Comparison of ENCODE assay signal across 8 cellular contexts in the genomic region with DNA sequence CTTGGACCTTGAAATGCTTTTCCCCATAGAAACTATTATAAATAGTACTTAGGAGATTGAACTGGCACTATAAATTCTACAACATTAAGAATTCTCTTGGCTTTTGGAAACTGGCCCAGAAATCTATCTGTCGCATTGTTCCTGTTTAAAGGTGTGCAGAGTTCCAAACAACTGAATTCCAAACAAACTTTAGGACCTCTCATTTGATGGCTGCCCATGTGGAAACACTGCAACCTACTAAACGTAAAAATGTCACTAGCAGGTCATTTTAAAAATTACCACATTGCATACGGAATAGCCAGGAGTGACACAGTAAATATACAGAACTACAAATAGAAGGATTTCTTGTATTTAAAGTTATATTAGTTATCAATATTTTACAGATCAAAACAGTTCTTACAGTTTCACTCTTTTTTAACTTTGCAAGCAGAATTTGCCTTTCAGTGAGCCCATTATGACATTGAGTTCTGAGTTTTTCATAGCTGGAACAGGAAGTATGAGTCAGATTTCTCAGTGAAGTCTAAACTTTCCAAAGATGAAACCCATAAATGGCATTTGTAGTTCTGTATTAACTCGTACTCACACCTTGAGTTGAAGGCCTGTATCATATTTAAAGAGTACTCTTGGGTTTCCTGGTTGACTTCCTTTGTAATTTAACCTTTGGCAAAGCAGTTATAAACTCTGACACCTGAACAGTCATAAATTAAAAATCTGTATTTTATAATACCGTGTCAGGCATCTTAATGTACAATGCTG.
DNase-seq lines count a peak whose midpoint lies in the region; ATAC-seq and TF ChIP-seq lines count a peak whose summit lies in the region.

No MANE protein-coding gene starts in this region.

- peaks cover 0 to 14% of the 10 kb centered on the region in 2 donors for H3K4me1 ChIP-seq in lung (ENCODE audit: control insufficient read depth in 2 of 2, insufficient read depth in 2 of 2, low read length in 2 of 2)

- no peaks in the 10 kb centered on the region for H3K9me3 ChIP-seq in lung (ENCODE audit: control insufficient read depth in 2 of 2, insufficient read depth in 1 of 2, low read length in 1 of 2)

- H3K27me3 Mint-ChIP-seq in activated CD8-positive, alpha-beta T cell treated with anti-CD3 and anti-CD28 coated beads for 36 hours = no peaks in the 10 kb centered on the region

- TF ChIP-seq CTCF in GM10266 (IDR thresholded peaks at IDR 0.05; ENCODE audit: control insufficient read depth, insufficient read depth, low read depth, missing control alignments) (no peak), lung (IDR thresholded peaks at IDR 0.05; ENCODE audit: control extremely low read depth, extremely low read depth) (no peak)
- no peak for TF ChIP-seq CTCF in activated CD8-positive, alpha-beta T cell treated with anti-CD3 and anti-CD28 coated beads for 36 hours (IDR thresholded peaks at IDR 0.05)

- peak overlapping the region in 1 of 2 donors; percentile 74 for H3K27ac ChIP-seq in lung (ENCODE audit: low read depth in 1 of 2, low read length in 1 of 2)

- no peaks in the 10 kb centered on the region for H3K9me3 Mint-ChIP-seq in activated CD8-positive, alpha-beta T cell treated with anti-CD3 and anti-CD28 coated beads for 36 hours

- H3K27ac Mint-ChIP-seq in activated CD8-positive, alpha-beta T cell treated with anti-CD3 and anti-CD28 coated beads for 36 hours = peak overlapping the region; percentile 90

- CTCF ChIA-PET in activated CD8-positive, alpha-beta T cell treated with anti-CD3 and anti-CD28 coated beads for 36 hours (lab: Charles Lee) = no interaction called here

- H3K4me1 Mint-ChIP-seq in activated CD8-positive, alpha-beta T cell treated with anti-CD3 and anti-CD28 coated beads for 36 hours (ENCODE audit: low read depth) = peaks cover 41% of the 10 kb centered on the region

- no peaks in the 10 kb centered on the region for H3K36me3 ChIP-seq in lung (ENCODE audit: control insufficient read depth in 2 of 2, insufficient read depth in 2 of 2, low read length in 2 of 2)

- DNase-seq in GM10266 (ENCODE audit: extremely low spot score) = peak; percentile 42
- DNase-seq in activated CD8-positive, alpha-beta T cell treated with anti-CD3 and anti-CD28 coated beads for 36 hours = no peak
- DNase-seq in lung (ENCODE audit: low spot score) = no peak
- DNase-seq in D341Med (ENCODE audit: low spot score) = no peak
- DNase-seq in occipital lobe (lab: John Stamatoyannopoulos, UW) = no peak
- no peak for DNase-seq in NCI-H524 treated with DMSO at 0.1 percent for 48 hours (lab: John Stamatoyannopoulos, UW)

- H3K4me3 ChIP-seq in lung = no peak overlapping the region

- WGBS in lung, 2 donors = 46 to 49% methylated on average over 5 of the region's 5 CpGs

- POLR2A ChIA-PET in activated CD8-positive, alpha-beta T cell treated with anti-CD3 and anti-CD28 coated beads for 36 hours (lab: Charles Lee) = no interaction called here

- peak; percentile 96 for ATAC-seq in GM21360 (IDR thresholded peaks at IDR 0.05; ENCODE audit: unreplicated experiment)
- ATAC-seq in HG03521 (IDR thresholded peaks at IDR 0.05; ENCODE audit: unreplicated experiment) = peak; percentile 86
- ATAC-seq in activated CD8-positive, alpha-beta T cell treated with anti-CD3 and anti-CD28 coated beads for 36 hours = peak; percentile 95
- ATAC-seq in lung (ENCODE audit: insufficient read depth, low FRiP score) = peak; percentile 65

- H3K27me3 ChIP-seq in lung (ENCODE audit: control insufficient read depth, insufficient read depth) = no peaks in the 10 kb centered on the region

- no peak overlapping the region for H3K4me3 Mint-ChIP-seq in activated CD8-positive, alpha-beta T cell treated with anti-CD3 and anti-CD28 coated beads for 36 hours

- intact Hi-C loops in activated CD8-positive, alpha-beta T cell treated with anti-CD3 and anti-CD28 coated beads for 36 hours (cut with micrococcal nuclease) = no loop called here

- H3K36me3 Mint-ChIP-seq in activated CD8-positive, alpha-beta T cell treated with anti-CD3 and anti-CD28 coated beads for 36 hours (ENCODE audit: low read depth) = no peaks in the 10 kb centered on the region
